Comparison of ENCODE assay signal across 1 cellular context in the genomic region with DNA sequence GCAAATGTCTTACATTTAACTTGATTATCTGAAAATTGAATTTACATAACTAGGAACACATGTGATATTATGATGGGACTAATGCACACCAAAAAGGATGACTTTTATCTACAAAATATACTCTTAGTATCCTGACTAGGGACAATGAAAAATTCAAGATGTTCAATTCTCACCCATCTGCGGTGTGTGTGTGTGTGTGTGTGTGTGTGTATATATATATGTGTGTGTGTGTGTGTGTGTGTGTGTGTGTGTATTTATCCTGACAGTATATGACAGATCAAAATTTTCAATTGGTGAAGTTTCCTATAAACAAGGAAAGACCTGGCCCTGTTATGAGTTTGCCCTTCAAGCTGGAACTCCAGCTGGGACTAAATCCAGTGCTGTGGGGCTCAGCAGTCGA.
TF ChIP-seq lines count a peak whose summit lies in the region.

No MANE protein-coding gene starts in this region.

TF ChIP-seq in HepG2, 621 proteins besides CTCF, POLR2A, EP300 and RAD21:
- TF ChIP-seq ZKSCAN1 (IDR thresholded peaks at IDR 0.05; ENCODE audit: low read length), result no peak
- TF ChIP-seq, protein P1, sequence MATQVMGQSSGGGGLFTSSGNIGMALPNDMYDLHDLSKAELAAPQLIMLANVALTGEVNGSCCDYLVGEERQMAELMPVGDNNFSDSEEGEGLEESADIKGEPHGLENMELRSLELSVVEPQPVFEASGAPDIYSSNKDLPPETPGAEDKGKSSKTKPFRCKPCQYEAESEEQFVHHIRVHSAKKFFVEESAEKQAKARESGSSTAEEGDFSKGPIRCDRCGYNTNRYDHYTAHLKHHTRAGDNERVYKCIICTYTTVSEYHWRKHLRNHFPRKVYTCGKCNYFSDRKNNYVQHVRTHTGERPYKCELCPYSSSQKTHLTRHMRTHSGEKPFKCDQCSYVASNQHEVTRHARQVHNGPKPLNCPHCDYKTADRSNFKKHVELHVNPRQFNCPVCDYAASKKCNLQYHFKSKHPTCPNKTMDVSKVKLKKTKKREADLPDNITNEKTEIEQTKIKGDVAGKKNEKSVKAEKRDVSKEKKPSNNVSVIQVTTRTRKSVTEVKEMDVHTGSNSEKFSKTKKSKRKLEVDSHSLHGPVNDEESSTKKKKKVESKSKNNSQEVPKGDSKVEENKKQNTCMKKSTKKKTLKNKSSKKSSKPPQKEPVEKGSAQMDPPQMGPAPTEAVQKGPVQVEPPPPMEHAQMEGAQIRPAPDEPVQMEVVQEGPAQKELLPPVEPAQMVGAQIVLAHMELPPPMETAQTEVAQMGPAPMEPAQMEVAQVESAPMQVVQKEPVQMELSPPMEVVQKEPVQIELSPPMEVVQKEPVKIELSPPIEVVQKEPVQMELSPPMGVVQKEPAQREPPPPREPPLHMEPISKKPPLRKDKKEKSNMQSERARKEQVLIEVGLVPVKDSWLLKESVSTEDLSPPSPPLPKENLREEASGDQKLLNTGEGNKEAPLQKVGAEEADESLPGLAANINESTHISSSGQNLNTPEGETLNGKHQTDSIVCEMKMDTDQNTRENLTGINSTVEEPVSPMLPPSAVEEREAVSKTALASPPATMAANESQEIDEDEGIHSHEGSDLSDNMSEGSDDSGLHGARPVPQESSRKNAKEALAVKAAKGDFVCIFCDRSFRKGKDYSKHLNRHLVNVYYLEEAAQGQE (IDR thresholded peaks at IDR 0.05; ENCODE audit: borderline replicate concordance in 1 of 2, low read depth in 1 of 2, low read length in 2 of 2), result no peak
- no peak for TF ChIP-seq ZNF138 (CRISPR knock-in tag; IDR thresholded peaks at IDR 0.05; ENCODE audit: low read depth)
- no peak for TF ChIP-seq JUNB (CRISPR knock-in tag; IDR thresholded peaks at IDR 0.05; ENCODE audit: borderline replicate concordance)
- TF ChIP-seq, protein P2, sequence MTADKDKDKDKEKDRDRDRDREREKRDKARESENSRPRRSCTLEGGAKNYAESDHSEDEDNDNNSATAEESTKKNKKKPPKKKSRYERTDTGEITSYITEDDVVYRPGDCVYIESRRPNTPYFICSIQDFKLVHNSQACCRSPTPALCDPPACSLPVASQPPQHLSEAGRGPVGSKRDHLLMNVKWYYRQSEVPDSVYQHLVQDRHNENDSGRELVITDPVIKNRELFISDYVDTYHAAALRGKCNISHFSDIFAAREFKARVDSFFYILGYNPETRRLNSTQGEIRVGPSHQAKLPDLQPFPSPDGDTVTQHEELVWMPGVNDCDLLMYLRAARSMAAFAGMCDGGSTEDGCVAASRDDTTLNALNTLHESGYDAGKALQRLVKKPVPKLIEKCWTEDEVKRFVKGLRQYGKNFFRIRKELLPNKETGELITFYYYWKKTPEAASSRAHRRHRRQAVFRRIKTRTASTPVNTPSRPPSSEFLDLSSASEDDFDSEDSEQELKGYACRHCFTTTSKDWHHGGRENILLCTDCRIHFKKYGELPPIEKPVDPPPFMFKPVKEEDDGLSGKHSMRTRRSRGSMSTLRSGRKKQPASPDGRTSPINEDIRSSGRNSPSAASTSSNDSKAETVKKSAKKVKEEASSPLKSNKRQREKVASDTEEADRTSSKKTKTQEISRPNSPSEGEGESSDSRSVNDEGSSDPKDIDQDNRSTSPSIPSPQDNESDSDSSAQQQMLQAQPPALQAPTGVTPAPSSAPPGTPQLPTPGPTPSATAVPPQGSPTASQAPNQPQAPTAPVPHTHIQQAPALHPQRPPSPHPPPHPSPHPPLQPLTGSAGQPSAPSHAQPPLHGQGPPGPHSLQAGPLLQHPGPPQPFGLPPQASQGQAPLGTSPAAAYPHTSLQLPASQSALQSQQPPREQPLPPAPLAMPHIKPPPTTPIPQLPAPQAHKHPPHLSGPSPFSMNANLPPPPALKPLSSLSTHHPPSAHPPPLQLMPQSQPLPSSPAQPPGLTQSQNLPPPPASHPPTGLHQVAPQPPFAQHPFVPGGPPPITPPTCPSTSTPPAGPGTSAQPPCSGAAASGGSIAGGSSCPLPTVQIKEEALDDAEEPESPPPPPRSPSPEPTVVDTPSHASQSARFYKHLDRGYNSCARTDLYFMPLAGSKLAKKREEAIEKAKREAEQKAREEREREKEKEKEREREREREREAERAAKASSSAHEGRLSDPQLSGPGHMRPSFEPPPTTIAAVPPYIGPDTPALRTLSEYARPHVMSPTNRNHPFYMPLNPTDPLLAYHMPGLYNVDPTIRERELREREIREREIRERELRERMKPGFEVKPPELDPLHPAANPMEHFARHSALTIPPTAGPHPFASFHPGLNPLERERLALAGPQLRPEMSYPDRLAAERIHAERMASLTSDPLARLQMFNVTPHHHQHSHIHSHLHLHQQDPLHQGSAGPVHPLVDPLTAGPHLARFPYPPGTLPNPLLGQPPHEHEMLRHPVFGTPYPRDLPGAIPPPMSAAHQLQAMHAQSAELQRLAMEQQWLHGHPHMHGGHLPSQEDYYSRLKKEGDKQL (CRISPR knock-in tag; IDR thresholded peaks at IDR 0.05; ENCODE audit: low read depth), result no peak
